ENCODE assay signal across 8 cellular contexts in genomic region chr1:226663327-226663704, GRCh38.
DNase-seq lines count a peak whose midpoint lies in the region; FAIRE-seq lines count a peak whose summit lies in the region.

No MANE protein-coding gene starts in this region.

- peak; percentile 39 for FAIRE-seq in GM19239 (lab: Jason Lieb, UNC)

- H3K4me1 ChIP-seq in SJSA1 (replicated peaks), result peaks cover 73% of the 10 kb centered on the region
- peaks cover 90% of the 10 kb centered on the region for H3K4me1 ChIP-seq in rectal smooth muscle tissue (ENCODE audit: control insufficient read depth, insufficient read depth, low read length)

- no peak overlapping the region for H3K9ac ChIP-seq in rectal smooth muscle tissue (ENCODE audit: low read length)

- H3K27ac ChIP-seq in SJSA1 (peak overlapping the region; percentile 89), epithelial cell of prostate (peak overlapping the region; percentile 48), rectal smooth muscle tissue (ENCODE audit: low read depth, low read length) (peak overlapping the region; percentile 91)

- no peaks in the 10 kb centered on the region for H3K27me3 ChIP-seq in SJSA1 (replicated peaks)
- H3K27me3 ChIP-seq in rectal smooth muscle tissue (ENCODE audit: control insufficient read depth, insufficient read depth, low read length), result no peaks in the 10 kb centered on the region

- H3K4me3 ChIP-seq in SJSA1 (no peak overlapping the region), rectal smooth muscle tissue (ENCODE audit: low read length) (peak overlapping the region; percentile 29)

- DNase-seq in GM19239 (ENCODE audit: insufficient read length, low spot score), result no peak
- no peak for DNase-seq in SJSA1 (ENCODE audit: low read depth in 1 of 2, low spot score in 2 of 2)
- no peak for DNase-seq in epithelial cell of prostate (ENCODE audit: low read depth, low spot score)
- no peak for DNase-seq in retina
- no peak for DNase-seq in HuH-7.5 (ENCODE audit: low spot score)
- no peak for DNase-seq in C1 segment of cervical spinal cord (lab: John Stamatoyannopoulos, UW)
- no peak for DNase-seq in stimulated activated CD4-positive, alpha-beta T cell treated with anti-CD3 and anti-CD28 coated beads, Interleukin-12 subunit alpha, Interleukin-12 subunit beta, amount 100 ng/mL, for 4 hours

- H3K36me3 ChIP-seq in SJSA1 (no peaks in the 10 kb centered on the region), rectal smooth muscle tissue (ENCODE audit: control insufficient read depth, insufficient read depth, low read length) (no peaks in the 10 kb centered on the region)

- H3K9me3 ChIP-seq in SJSA1 (replicated peaks), result no peaks in the 10 kb centered on the region
